20 cellular contexts compared by ENCODE assay signal in genomic region chrX:642436-643210, GRCh38. TPM values are rescaled to one million over a fixed set of nuclear protein-coding genes. Genes with fewer than 3 reads are reported as not detected.
A peak's percentile ranks its signal among the peaks of the same experiment; 100 is the strongest.
DNase-seq lines count a peak whose midpoint lies in the region; ATAC-seq and TF ChIP-seq lines count a peak whose summit lies in the region.
"Had no signal": no experiment of that assay in that cellular context is flagged by ENCODE, and none has a peak within 500 bp of the region (broad histone marks: within the 10 kb centered on the region; RNA-seq: fewer than 3 reads in every experiment).

No MANE protein-coding gene starts in this region.

- POLR2A ChIA-PET in WTC11 (lab: Charles Lee): no interaction called here

- peak; percentile 48 for DNase-seq in activated CD4-positive, alpha-beta T cell treated with anti-CD3 and anti-CD28 coated beads, Interleukin-2, amount 10 ng/mL, durations not matched to agents 24 days and 14 days
- no peak for DNase-seq in activated CD4-positive, alpha-beta T cell treated with anti-CD3 and anti-CD28 coated beads, Interleukin-2, amount 50 U/mL, for 4 hours
- DNase-seq in WTC11 (ENCODE audit: low spot score) (no peak), mesenteric fat pad (ENCODE audit: low spot score) (peak; percentile 80), stomach (peak; percentile 17), RKO (ENCODE audit: low spot score) (no peak), CD14-positive monocyte (ENCODE audit: low spot score) (no peak), KBM-7 (no peak)
- DNase-seq: AML-193; CD4-positive, CD25-positive, alpha-beta regulatory T cell; DMS79; H7; Kasumi-1; NCI-H1694 treated with DMSO at 0.1 percent for 48 hours; NCI-H446; NCI-H526 treated with DMSO at 0.1 percent for 48 hours; SHP77 had no signal

- peaks cover 5 to 87% (median 51%) of the 10 kb centered on the region in 3 donors for H3K27me3 ChIP-seq in stomach

- no peak for ATAC-seq in WTC11

- no peak overlapping the region for H3K4me3 ChIP-seq in stomach

- no peak for TF ChIP-seq EP300 in stomach (IDR thresholded peaks at IDR 0.05)

- peaks cover 29% of the 10 kb centered on the region for H3K27me3 Mint-ChIP-seq in activated CD4-positive, alpha-beta T cell treated with anti-CD3 and anti-CD28 coated beads, Interleukin-2, amount 10 ng/mL, durations not matched to agents 24 days and 14 days
- H3K27me3 Mint-ChIP-seq in WTC11 (ENCODE audit: low read depth): peaks cover 93% of the 10 kb centered on the region
- H3K27me3 Mint-ChIP-seq in CD14-positive monocyte (ENCODE audit: low read depth in 3 of 3): peaks cover 63 to 88% (median 74%) of the 10 kb centered on the region in 3 donors

- TF ChIP-seq POLR2A in stomach (IDR thresholded peaks at IDR 0.05): no peak

- H3K4me3 Mint-ChIP-seq in activated CD4-positive, alpha-beta T cell treated with anti-CD3 and anti-CD28 coated beads, Interleukin-2, amount 10 ng/mL, durations not matched to agents 24 days and 14 days: no peak overlapping the region
- H3K4me3 Mint-ChIP-seq in WTC11 (peak overlapping the region; percentile 47), CD14-positive monocyte (peak overlapping the region in 1 of 2 donors; percentile 55)
- H3K4me3 Mint-ChIP-seq: CD4-positive, CD25-positive, alpha-beta regulatory T cell had no signal

- H3K4me1 ChIP-seq in stomach: peaks cover 0 to 11% (median 5%) of the 10 kb centered on the region in 4 donors

- CTCF ChIA-PET in WTC11 (lab: Charles Lee): no interaction called here

- no peaks in the 10 kb centered on the region for H3K36me3 Mint-ChIP-seq in activated CD4-positive, alpha-beta T cell treated with anti-CD3 and anti-CD28 coated beads, Interleukin-2, amount 10 ng/mL, durations not matched to agents 24 days and 14 days (ENCODE audit: low read depth)
- H3K36me3 Mint-ChIP-seq in WTC11 (0 out of 2 replicates have a peak, but pooled peaks cover 3% of the 10 kb centered on the region), CD14-positive monocyte (no peaks in the 10 kb centered on the region)
- H3K36me3 Mint-ChIP-seq: CD4-positive, CD25-positive, alpha-beta regulatory T cell had no signal

- H3K4me1 Mint-ChIP-seq in activated CD4-positive, alpha-beta T cell treated with anti-CD3 and anti-CD28 coated beads, Interleukin-2, amount 10 ng/mL, durations not matched to agents 24 days and 14 days: peaks cover 2% of the 10 kb centered on the region
- H3K4me1 Mint-ChIP-seq in WTC11 (peaks cover 29% of the 10 kb centered on the region), CD14-positive monocyte (no peaks in the 10 kb centered on the region)

- H3K27ac Mint-ChIP-seq in activated CD4-positive, alpha-beta T cell treated with anti-CD3 and anti-CD28 coated beads, Interleukin-2, amount 10 ng/mL, durations not matched to agents 24 days and 14 days: no peak overlapping the region
- H3K27ac Mint-ChIP-seq in WTC11 (no peak overlapping the region), CD14-positive monocyte (no peak overlapping the region)
- H3K27ac Mint-ChIP-seq: CD4-positive, CD25-positive, alpha-beta regulatory T cell had no signal

- intact Hi-C loops in activated CD4-positive, alpha-beta T cell treated with anti-CD3 and anti-CD28 coated beads, Interleukin-2, amount 10 ng/mL, durations not matched to agents 24 days and 14 days (cut with micrococcal nuclease): no loop called here
- intact Hi-C loops in stomach (cut with DNase I; ENCODE audit: low total_unique reads): no loop called here
- intact Hi-C loops in CD14-positive monocyte (cut with micrococcal nuclease): no loop called here

- H3K9me3 Mint-ChIP-seq in activated CD4-positive, alpha-beta T cell treated with anti-CD3 and anti-CD28 coated beads, Interleukin-2, amount 10 ng/mL, durations not matched to agents 24 days and 14 days: no peaks in the 10 kb centered on the region
- H3K9me3 Mint-ChIP-seq in WTC11 (no peaks in the 10 kb centered on the region), CD14-positive monocyte (peaks cover 0 to 25% (median 2%) of the 10 kb centered on the region in 7 donors)

- TF ChIP-seq CTCF in WTC11 (IDR thresholded peaks at IDR 0.05) (no peak), stomach (IDR thresholded peaks at IDR 0.05) (no peak), CD14-positive monocyte (IDR thresholded peaks at IDR 0.05) (no peak)

- H3K36me3 ChIP-seq in stomach: no peaks in the 10 kb centered on the region

- WGBS in stomach, 5 donors: 11 to 17% (median 14%) methylated on average over 24 of the region's 24 CpGs

- no peaks in the 10 kb centered on the region for H3K9me3 ChIP-seq in stomach

- in situ Hi-C loops in KBM-7 (cut with MboI; ENCODE audit: low pct_unique_long_range_greater_than_20kb, low sequenced_read_pairs): no loop called here

- H3K27ac ChIP-seq in stomach: no peak overlapping the region
- H3K27ac ChIP-seq: 22Rv1 had no signal

TF ChIP-seq in WTC11, 78 proteins besides CTCF, POLR2A, EP300 and RAD21 (continues in another document):
- TF ChIP-seq HMGA2 (CRISPR knock-in tag; IDR thresholded peaks at IDR 0.05) (no peak), ZBTB21 (CRISPR knock-in tag; IDR thresholded peaks at IDR 0.05; ENCODE audit: borderline replicate concordance) (no peak), FOXP1 (CRISPR knock-in tag; IDR thresholded peaks at IDR 0.05; ENCODE audit: borderline replicate concordance) (no peak), FOXJ3 (CRISPR knock-in tag; IDR thresholded peaks at IDR 0.05; ENCODE audit: borderline replicate concordance) (no peak), CREM (CRISPR knock-in tag; IDR thresholded peaks at IDR 0.05) (no peak), NR2C2 (CRISPR knock-in tag; IDR thresholded peaks at IDR 0.05) (no peak), ZNF671 (CRISPR knock-in tag; IDR thresholded peaks at IDR 0.05) (no peak), CREB1 (CRISPR knock-in tag; IDR thresholded peaks at IDR 0.05) (no peak), ZNF138 (CRISPR knock-in tag; conservative IDR thresholded peaks at IDR 0.05) (no peak), SP1 (CRISPR knock-in tag; conservative IDR thresholded peaks at IDR 0.05) (no peak), STAT6 (CRISPR knock-in tag; conservative IDR thresholded peaks at IDR 0.05; ENCODE audit: low read depth) (no peak), SMAD4 (CRISPR knock-in tag; IDR thresholded peaks at IDR 0.05) (no peak), TP53 (CRISPR knock-in tag; IDR thresholded peaks at IDR 0.05) (no peak), MAX (CRISPR knock-in tag; IDR thresholded peaks at IDR 0.05) (no peak), JUN (CRISPR knock-in tag; IDR thresholded peaks at IDR 0.05) (no peak)
- TF ChIP-seq, protein P1, sequence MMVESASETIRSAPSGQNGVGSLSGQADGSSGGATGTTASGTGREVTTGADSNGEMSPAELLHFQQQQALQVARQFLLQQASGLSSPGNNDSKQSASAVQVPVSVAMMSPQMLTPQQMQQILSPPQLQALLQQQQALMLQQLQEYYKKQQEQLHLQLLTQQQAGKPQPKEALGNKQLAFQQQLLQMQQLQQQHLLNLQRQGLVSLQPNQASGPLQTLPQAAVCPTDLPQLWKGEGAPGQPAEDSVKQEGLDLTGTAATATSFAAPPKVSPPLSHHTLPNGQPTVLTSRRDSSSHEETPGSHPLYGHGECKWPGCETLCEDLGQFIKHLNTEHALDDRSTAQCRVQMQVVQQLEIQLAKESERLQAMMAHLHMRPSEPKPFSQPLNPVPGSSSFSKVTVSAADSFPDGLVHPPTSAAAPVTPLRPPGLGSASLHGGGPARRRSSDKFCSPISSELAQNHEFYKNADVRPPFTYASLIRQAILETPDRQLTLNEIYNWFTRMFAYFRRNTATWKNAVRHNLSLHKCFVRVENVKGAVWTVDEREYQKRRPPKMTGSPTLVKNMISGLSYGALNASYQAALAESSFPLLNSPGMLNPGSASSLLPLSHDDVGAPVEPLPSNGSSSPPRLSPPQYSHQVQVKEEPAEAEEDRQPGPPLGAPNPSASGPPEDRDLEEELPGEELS (CRISPR knock-in tag; IDR thresholded peaks at IDR 0.05): no peak
- TF ChIP-seq, protein P2, sequence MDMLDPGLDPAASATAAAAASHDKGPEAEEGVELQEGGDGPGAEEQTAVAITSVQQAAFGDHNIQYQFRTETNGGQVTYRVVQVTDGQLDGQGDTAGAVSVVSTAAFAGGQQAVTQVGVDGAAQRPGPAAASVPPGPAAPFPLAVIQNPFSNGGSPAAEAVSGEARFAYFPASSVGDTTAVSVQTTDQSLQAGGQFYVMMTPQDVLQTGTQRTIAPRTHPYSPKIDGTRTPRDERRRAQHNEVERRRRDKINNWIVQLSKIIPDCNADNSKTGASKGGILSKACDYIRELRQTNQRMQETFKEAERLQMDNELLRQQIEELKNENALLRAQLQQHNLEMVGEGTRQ (CRISPR knock-in tag; IDR thresholded peaks at IDR 0.05): no peak

RNA-seq across cellular contexts. Expression of gene SHOX, which starts 12.0 kb away (rescaled TPM):
- total RNA-seq in activated CD4-positive, alpha-beta T cell treated with anti-CD3 and anti-CD28 coated beads, Interleukin-2, amount 10 ng/mL, durations not matched to agents 24 days and 14 days: not detected in 2 replicates
- total RNA-seq in WTC11 (2021) (0.09 to 0.14 TPM in 2 of 3 replicates, not detected in the other), mesenteric fat pad (0.10 TPM), stomach (1 to 10 TPM in 1 of 5 donors, not detected in 4; 7.5 TPM)
- polyA plus RNA-seq in stomach (not detected), CD14-positive monocyte (not detected)
- total RNA-seq: CD4-positive, CD25-positive, alpha-beta regulatory T cell; H7; MCF 10A; RPMI7951 had no signal
- polyA plus RNA-seq: CD4-positive, CD25-positive, alpha-beta regulatory T cell had no signal

Comparison
In these comparisons a context has a peak if more than half of its experiments do, and no peak if none do; other contexts are left out.
1. DNase-seq: peak in activated CD4-positive, alpha-beta T cell treated with anti-CD3 and anti-CD28 coated beads, Interleukin-2, amount 10 ng/mL, durations not matched to agents 24 days and 14 days (single experiment), mesenteric fat pad (single experiment) and stomach (single experiment); none in activated CD4-positive, alpha-beta T cell treated with anti-CD3 and anti-CD28 coated beads, Interleukin-2, amount 50 U/mL, for 4 hours (0 of 2), WTC11 (single experiment), RKO (single experiment), CD14-positive monocyte (single experiment) and KBM-7 (single experiment).